ENCODE assay signal across 8 cellular contexts in genomic region chr17:15683824-15684478, GRCh38. TPM values are rescaled to one million over a fixed set of nuclear protein-coding genes. Genes with fewer than 3 reads are reported as not detected.
A peak's percentile ranks its signal among the peaks of the same experiment; 100 is the strongest.
DNase-seq lines count a peak whose midpoint lies in the region; ATAC-seq, FAIRE-seq and TF ChIP-seq lines count a peak whose summit lies in the region.
"Not testable (repeated sequence)": the region's sequence is repeated elsewhere in the genome, so short reads cannot be mapped to it uniquely, and the experiment has no call there.

TSS of gene TRIM16 (minus strand) at chr17:15684311. CDS start at chr17:15651609, 32,702 bp downstream.

- WGBS in HepG2 (ENCODE audit: low lambda C conversion rate): 0% methylated on average over 23 of the region's 35 CpGs

- TF ChIP-seq POLR2A in HepG2 (IDR thresholded peaks at IDR 0.05; ENCODE audit: insufficient read depth in 1 of 2, low read depth in 2 of 2, low read length in 2 of 2): peak in 1 of 2 experiments; percentile 72; a peak in 2 of 4 replicates

- H3K4me1 ChIP-seq in HepG2 (ENCODE audit: insufficient read depth, low read length): peaks cover 22% of the 10 kb centered on the region

- peak within 1 kb of the TSS; percentile 18 for H3K27ac ChIP-seq in HepG2 (ENCODE audit: extremely low read length, insufficient read depth, low read length)

- H3K9me3 ChIP-seq in HepG2 (ENCODE audit: low read length): not testable (repeated sequence)

- H2AFZ ChIP-seq in HepG2 (ENCODE audit: low read length): peak within 1 kb of the TSS; percentile 63

- FAIRE-seq in HepG2 (lab: Jason Lieb, UNC): not testable (repeated sequence)

- H3K36me3 ChIP-seq in HepG2 (replicated peaks in 1 of 2; ENCODE audit: control insufficient read depth in 1 of 2, insufficient read depth in 2 of 2, low read length in 2 of 2): not testable (repeated sequence)

- TF ChIP-seq CTCF in HepG2 (CRISPR knock-in tag; IDR thresholded peaks at IDR 0.05): not testable (repeated sequence)

- peak within 1 kb of the TSS; percentile 65 to 80 (median 71); a peak in 5 of 6 replicates for H3K4me3 ChIP-seq in HepG2 (replicated peaks in 1 of 3; ENCODE audit: insufficient read depth in 1 of 3, low read depth in 2 of 3, low read length in 3 of 3)

- intact Hi-C loops in HepG2 (cut with micrococcal nuclease; ENCODE audit: unreplicated experiment): not testable (repeated sequence)

- DNase-seq in Ammon's horn (ENCODE audit: low spot score) (peak; percentile 79), NCI-H748 (lab: John Stamatoyannopoulos, UW; ENCODE audit: unreplicated experiment) (peak; percentile 70), dermis microvascular lymphatic vessel endothelial cell (ENCODE audit: low read depth in 2 of 2) (peak in 1 of 2 donors; percentile 55), HepG2 (ENCODE audit: low spot score) (peak; percentile 32)
- peak; percentile 79 to 84 for DNase-seq in activated CD4-positive, alpha-beta T cell treated with anti-CD3 and anti-CD28 coated beads, Interleukin-2, amount 50 U/mL, for 48 hours
- DNase-seq in stimulated activated CD4-positive, alpha-beta T cell treated with anti-CD3 and anti-CD28 coated beads, Interleukin-1b, Interleukin-23, amount 100 ng/mL, for 48 hours: peak; percentile 75

- TF ChIP-seq EP300 in HepG2 (IDR thresholded peaks at IDR 0.05; ENCODE audit: low read depth in 2 of 2, low read length in 2 of 2); HepG2 (CRISPR knock-in tag; IDR thresholded peaks at IDR 0.05; ENCODE audit: borderline replicate concordance): not testable (repeated sequence)

- CTCF ChIA-PET in HepG2 (lab: Yijun Ruan, JAX; ENCODE audit: low intra/inter-chr PET ratio, low total read pairs): not testable (repeated sequence)

- peak within 1 kb of the TSS; percentile 82 for H3K4me2 ChIP-seq in HepG2 (ENCODE audit: low read depth, low read length)

- in situ Hi-C loops in HepG2 (cut with HindIII; ENCODE audit: extremely low pct_ligation_motif_present, low pct_unique_long_range_greater_than_20kb): not testable (repeated sequence)

- not testable (repeated sequence) for H3K27me3 ChIP-seq in HepG2 (ENCODE audit: control insufficient read depth in 1 of 2, insufficient read depth in 2 of 2, low read length in 2 of 2)

- ATAC-seq in GM19351 (IDR thresholded peaks at IDR 0.05; ENCODE audit: unreplicated experiment): peak; percentile 98
- ATAC-seq in HG03442 (IDR thresholded peaks at IDR 0.05; ENCODE audit: unreplicated experiment): peak; percentile 97
- ATAC-seq in HepG2: peak; percentile 89

- H3K9ac ChIP-seq in HepG2 (ENCODE audit: insufficient read depth, low read depth, low read length): peak within 1 kb of the TSS; percentile 69

- not testable (repeated sequence) for H4K20me1 ChIP-seq in HepG2 (ENCODE audit: insufficient read depth, low read length)

- POLR2A ChIA-PET in HepG2 (lab: Yijun Ruan, JAX): not testable (repeated sequence)

- TF ChIP-seq RAD21 in HepG2 (CRISPR knock-in tag; IDR thresholded peaks at IDR 0.05): not testable (repeated sequence)

- H3K79me2 ChIP-seq in HepG2 (ENCODE audit: insufficient read depth, low read length): not testable (repeated sequence)

- TSS peak; percentile 84 for BruUV-seq in HepG2 (replicated peaks; lab: Mats Ljungman, UMichigan)

TF ChIP-seq in HepG2, 621 proteins besides CTCF, POLR2A, EP300 and RAD21 (continues in another document):
- TF ChIP-seq ZNF574 (CRISPR knock-in tag; IDR thresholded peaks at IDR 0.05) (peak; percentile 67), KAT8 (CRISPR knock-in tag; IDR thresholded peaks at IDR 0.05) (peak; percentile 45), GABPA (IDR thresholded peaks at IDR 0.05; ENCODE audit: low read depth, low read length) (peak; percentile 77), GABPA (CRISPR knock-in tag; IDR thresholded peaks at IDR 0.05; ENCODE audit: low read depth) (peak; percentile 94), HCFC1 (IDR thresholded peaks at IDR 0.05; ENCODE audit: low read depth, low read length) (peak; percentile 80), SAP130 (CRISPR knock-in tag; IDR thresholded peaks at IDR 0.05; ENCODE audit: low read depth) (peak; percentile 54), ARID4A (CRISPR knock-in tag; IDR thresholded peaks at IDR 0.05; ENCODE audit: borderline replicate concordance) (peak; percentile 57; the same call in 1 of the 2 replicates), MYC (CRISPR knock-in tag; IDR thresholded peaks at IDR 0.05; ENCODE audit: borderline replicate concordance) (peak; percentile 55; the same call in 1 of the 2 replicates), SOX6 (CRISPR knock-in tag; IDR thresholded peaks at IDR 0.05) (0 out of 2 replicates have a peak, but pooled peaks have one; percentile 14), ETV5 (CRISPR knock-in tag; IDR thresholded peaks at IDR 0.05; ENCODE audit: borderline replicate concordance) (peak; percentile 42; the same call in 1 of the 2 replicates)
- not testable (repeated sequence) for TF ChIP-seq SOX6 (IDR thresholded peaks at IDR 0.05)

RNA-seq across cellular contexts. Expression of gene TRIM16, which starts in this region (rescaled TPM):
- total RNA-seq in dermis microvascular lymphatic vessel endothelial cell (41.5 and 58.3 TPM in 2 replicates), HepG2 (2016; rRNA removed; fragmentation: Illumina TruSeq; extraction: Trizol) (18.3 and 23.4 TPM in 2 replicates)
- 15.2 and 17.2 TPM in 2 replicates for total RNA-seq in HepG2 (2016; cell fraction: cytosol; rRNA removed; fragmentation: Illumina TruSeq; extraction: Trizol; ENCODE audit: low read depth)
- 18.6 and 20.8 TPM in 2 replicates for total RNA-seq in HepG2 (2016; cell fraction: insoluble cytoplasmic fraction; rRNA removed; fragmentation: Illumina TruSeq; extraction: Trizol)
- 22.0 and 26.3 TPM in 2 replicates for total RNA-seq in HepG2 (2016; cell fraction: membrane; rRNA removed; fragmentation: Illumina TruSeq; extraction: Trizol)
- total RNA-seq in HepG2 (2016; cell fraction: nucleus; rRNA removed; fragmentation: Illumina TruSeq; extraction: Trizol): 19.6 and 24.8 TPM in 2 replicates
- polyA plus RNA-seq in HepG2 (2011; rRNA removed): 12.3 and 14.4 TPM in 2 replicates
- 9.1 and 13.5 TPM in 2 replicates for polyA plus RNA-seq in HepG2 (2011; cell fraction: cytosol; rRNA removed)
- 11.1 and 11.2 TPM in 2 replicates for polyA plus RNA-seq in HepG2 (2011; cell fraction: nucleus; rRNA removed)
- 11.0 and 15.8 TPM in 2 replicates for polyA plus RNA-seq in HepG2 (2012)
- 5.3 and 5.7 TPM in 2 replicates for polyA plus RNA-seq in HepG2 (2016; cell fraction: cytosol; fragmentation: Illumina TruSeq; extraction: Trizol; ENCODE audit: low read depth)
- 11.1 and 11.7 TPM in 2 replicates for polyA plus RNA-seq in HepG2 (2016; cell fraction: insoluble cytoplasmic fraction; fragmentation: Illumina TruSeq; extraction: Trizol; ENCODE audit: low read depth)
- polyA plus RNA-seq in HepG2 (2016; cell fraction: membrane; fragmentation: Illumina TruSeq; extraction: Trizol; ENCODE audit: low read depth): 13.2 and 14.2 TPM in 2 replicates
- polyA plus RNA-seq in HepG2 (2016; cell fraction: nucleus; fragmentation: Illumina TruSeq; extraction: Trizol; ENCODE audit: insufficient read depth, low read depth): 21.1 and 25.5 TPM in 2 replicates
- 13.0 and 94.0 TPM in 2 replicates for polyA minus RNA-seq in HepG2 (2011; rRNA and poly(A)+ RNA removed; ENCODE audit: low replicate concordance)
- 11.7 and 15.1 TPM in 2 replicates for polyA minus RNA-seq in HepG2 (2011; cell fraction: cytosol; rRNA and poly(A)+ RNA removed)
- polyA minus RNA-seq in HepG2 (2011; cell fraction: nucleus; rRNA and poly(A)+ RNA removed): 21.2 and 27.8 TPM in 2 replicates
